ENCODE assay signal across 11 cellular contexts in the genomic region with DNA sequence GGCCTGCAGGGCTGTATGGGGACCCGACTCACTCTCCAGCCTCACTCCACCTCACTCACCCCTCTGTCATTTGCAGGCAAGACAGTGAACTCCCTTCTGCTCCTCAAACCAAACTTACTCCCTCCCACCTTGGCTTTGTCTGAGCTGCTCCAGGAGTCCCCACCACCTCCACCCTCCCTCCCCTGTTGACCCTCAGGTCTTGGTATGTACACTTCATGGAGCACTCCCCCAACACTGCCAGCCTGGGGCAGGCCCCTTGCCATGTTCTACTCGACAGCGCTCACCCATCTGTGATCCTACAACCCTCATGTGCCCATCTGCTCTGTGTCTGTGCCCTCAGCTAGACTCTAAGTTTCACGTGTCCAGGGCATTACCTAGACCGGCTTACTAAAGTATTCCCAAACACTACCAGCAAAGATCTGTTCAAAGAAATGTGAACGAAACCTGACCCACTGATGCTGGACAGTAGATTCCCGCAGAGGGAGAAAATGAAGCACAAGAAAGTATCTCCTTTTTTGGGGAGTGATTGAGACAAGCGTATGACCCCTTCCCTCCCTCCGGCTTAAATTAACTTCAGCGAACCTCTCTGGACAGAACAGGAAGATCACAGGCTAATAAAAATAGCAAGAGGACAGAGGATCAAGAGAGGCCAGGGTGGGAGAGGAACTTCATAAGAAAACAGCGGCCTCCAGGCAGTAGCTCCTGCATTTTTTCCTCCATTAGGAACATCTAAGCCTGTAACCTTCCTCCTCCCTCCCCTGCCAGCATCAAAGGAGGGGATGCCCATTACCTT.
DNase-seq lines count a peak whose midpoint lies in the region; ATAC-seq and TF ChIP-seq lines count a peak whose summit lies in the region.
"Had no signal": no experiment of that assay in that cellular context is flagged by ENCODE, and none has a peak within 500 bp of the region (broad histone marks: within the 10 kb centered on the region; RNA-seq: fewer than 3 reads in every experiment).

No MANE protein-coding gene starts in this region.

- H3K27me3 ChIP-seq in cardiac muscle cell (no peaks in the 10 kb centered on the region), smooth muscle cell (ENCODE audit: low read depth) (no peaks in the 10 kb centered on the region), osteoblast (ENCODE audit: insufficient read depth, low read length) (no peaks in the 10 kb centered on the region)
- H3K27me3 ChIP-seq: pancreas, SJSA1 had no signal

- no peak for TF ChIP-seq CTCF in cardiac muscle cell (IDR thresholded peaks at IDR 0.05; ENCODE audit: low read depth, low read length)
- no peak for TF ChIP-seq CTCF in smooth muscle cell (IDR thresholded peaks at IDR 0.05; ENCODE audit: borderline replicate concordance, insufficient read depth, poor library complexity, severe bottlenecking)
- no peak for TF ChIP-seq CTCF in osteoblast (IDR thresholded peaks at IDR 0.05; ENCODE audit: extremely low read depth, low read depth, low read length)

- H3K9me3 ChIP-seq in cardiac muscle cell (ENCODE audit: low read depth): no peaks in the 10 kb centered on the region
- H3K9me3 ChIP-seq in smooth muscle cell (replicated peaks; ENCODE audit: low read depth): no peaks in the 10 kb centered on the region
- no peaks in the 10 kb centered on the region for H3K9me3 ChIP-seq in osteoblast (ENCODE audit: low read depth, low read length)
- H3K9me3 ChIP-seq: pancreas, SJSA1 had no signal

- H3K4me3 ChIP-seq in cardiac muscle cell: no peak overlapping the region
- no peak overlapping the region for H3K4me3 ChIP-seq in smooth muscle cell
- no peak overlapping the region for H3K4me3 ChIP-seq in osteoblast (ENCODE audit: insufficient read depth, low read length)
- H3K4me3 ChIP-seq: pancreas, SJSA1 had no signal

- peak; percentile 36; the same call in 2 of the 3 replicates for ATAC-seq in SK-N-SH treated with all-trans-retinoic acid at 6 μM for 48 hours

- H3K79me2 ChIP-seq in smooth muscle cell (ENCODE audit: low read depth) (no peaks in the 10 kb centered on the region), osteoblast (ENCODE audit: insufficient read depth, low read length) (peaks cover 26% of the 10 kb centered on the region)

- H3K9ac ChIP-seq in smooth muscle cell (ENCODE audit: low read depth): no peak overlapping the region

- peak overlapping the region; percentile 40 for H3K4me2 ChIP-seq in smooth muscle cell
- H3K4me2 ChIP-seq in osteoblast (ENCODE audit: insufficient read depth, low read length): no peak overlapping the region

- H4K20me1 ChIP-seq in smooth muscle cell (ENCODE audit: low read depth): peaks cover 18% of the 10 kb centered on the region
- peaks cover 10% of the 10 kb centered on the region for H4K20me1 ChIP-seq in osteoblast (ENCODE audit: insufficient read depth, low read length)

- H3K4me1 ChIP-seq in cardiac muscle cell (ENCODE audit: low read depth): peaks cover 38% of the 10 kb centered on the region
- H3K4me1 ChIP-seq in smooth muscle cell (ENCODE audit: low read depth): peaks cover 6% of the 10 kb centered on the region
- H3K4me1 ChIP-seq in osteoblast (ENCODE audit: insufficient read depth, low read length): peaks cover 25% of the 10 kb centered on the region
- H3K4me1 ChIP-seq: pancreas had no signal

- H3K36me3 ChIP-seq in cardiac muscle cell: no peaks in the 10 kb centered on the region
- no peaks in the 10 kb centered on the region for H3K36me3 ChIP-seq in smooth muscle cell (ENCODE audit: low read depth)
- no peaks in the 10 kb centered on the region for H3K36me3 ChIP-seq in osteoblast (ENCODE audit: insufficient read depth, low read length)
- H3K36me3 ChIP-seq: pancreas had no signal

- peak; percentile 18 for DNase-seq in EH (ENCODE audit: low read depth)
- DNase-seq in cardiac muscle cell (ENCODE audit: low read depth in 1 of 2, low spot score in 1 of 2): peak in 1 of 2 donors; percentile 18
- no peak for DNase-seq in smooth muscle cell (lab: John Stamatoyannopoulos, UW; ENCODE audit: unreplicated experiment)
- no peak for DNase-seq in dermis blood vessel endothelial cell
- DNase-seq in SKM-1 (lab: John Stamatoyannopoulos, UW; ENCODE audit: unreplicated experiment): no peak
- no peak for DNase-seq in NCI-H2029 (lab: John Stamatoyannopoulos, UW)
- DNase-seq in osteoblast (ENCODE audit: insufficient read length, low spot score, missing footprints): no peak
- DNase-seq: NCI-H2081 treated with DMSO at 0.1 percent for 48 hours, pancreas had no signal

- H2AFZ ChIP-seq in smooth muscle cell (ENCODE audit: low read depth) (no peak overlapping the region), osteoblast (ENCODE audit: low read length) (no peak overlapping the region)

- 81% methylated on average over 11 of the region's 11 CpGs for whole genome bisulfite sequencing in smooth muscle cell (ENCODE audit: low lambda C conversion rate)

- H3K27ac ChIP-seq in cardiac muscle cell (peak overlapping the region; percentile 86), smooth muscle cell (ENCODE audit: low read depth) (no peak overlapping the region), osteoblast (ENCODE audit: low read depth, low read length) (no peak overlapping the region)
- H3K27ac ChIP-seq: pancreas had no signal

- no peaks in the 10 kb centered on the region for H3F3A ChIP-seq in smooth muscle cell (ENCODE audit: low read depth)

TF ChIP-seq in SK-N-SH treated with all-trans-retinoic acid at 6 μM for 48 hours, 23 proteins besides CTCF, POLR2A, EP300 and RAD21:
- TF ChIP-seq, protein P1, sequence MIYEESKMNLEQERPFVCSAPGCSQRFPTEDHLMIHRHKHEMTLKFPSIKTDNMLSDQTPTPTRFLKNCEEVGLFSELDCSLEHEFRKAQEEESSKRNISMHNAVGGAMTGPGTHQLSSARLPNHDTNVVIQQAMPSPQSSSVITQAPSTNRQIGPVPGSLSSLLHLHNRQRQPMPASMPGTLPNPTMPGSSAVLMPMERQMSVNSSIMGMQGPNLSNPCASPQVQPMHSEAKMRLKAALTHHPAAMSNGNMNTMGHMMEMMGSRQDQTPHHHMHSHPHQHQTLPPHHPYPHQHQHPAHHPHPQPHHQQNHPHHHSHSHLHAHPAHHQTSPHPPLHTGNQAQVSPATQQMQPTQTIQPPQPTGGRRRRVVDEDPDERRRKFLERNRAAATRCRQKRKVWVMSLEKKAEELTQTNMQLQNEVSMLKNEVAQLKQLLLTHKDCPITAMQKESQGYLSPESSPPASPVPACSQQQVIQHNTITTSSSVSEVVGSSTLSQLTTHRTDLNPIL (CRISPR knock-in tag; IDR thresholded peaks at IDR 0.05; ENCODE audit: low read depth): no peak
- TF ChIP-seq CSDC2 (CRISPR knock-in tag; IDR thresholded peaks at IDR 0.05) (no peak), RARB (CRISPR knock-in tag; IDR thresholded peaks at IDR 0.05) (no peak), OSR1 (CRISPR knock-in tag; IDR thresholded peaks at IDR 0.05) (no peak), ZC3H10 (CRISPR knock-in tag; IDR thresholded peaks at IDR 0.05) (no peak), PPARA (CRISPR knock-in tag; IDR thresholded peaks at IDR 0.05; ENCODE audit: borderline replicate concordance) (no peak), ZNF565 (CRISPR knock-in tag; conservative IDR thresholded peaks at IDR 0.05; ENCODE audit: low read depth) (no peak), TOX (CRISPR knock-in tag; IDR thresholded peaks at IDR 0.05; ENCODE audit: borderline replicate concordance) (no peak), ESRRG (CRISPR knock-in tag; IDR thresholded peaks at IDR 0.05) (no peak), ZFP3 (CRISPR knock-in tag; IDR thresholded peaks at IDR 0.05) (no peak), ARNTL (CRISPR knock-in tag; IDR thresholded peaks at IDR 0.05; ENCODE audit: borderline replicate concordance, low read depth) (no peak), GLIS3 (CRISPR knock-in tag; IDR thresholded peaks at IDR 0.05) (no peak), ISL1 (CRISPR knock-in tag; IDR thresholded peaks at IDR 0.05) (no peak)
- TF ChIP-seq, protein P2, sequence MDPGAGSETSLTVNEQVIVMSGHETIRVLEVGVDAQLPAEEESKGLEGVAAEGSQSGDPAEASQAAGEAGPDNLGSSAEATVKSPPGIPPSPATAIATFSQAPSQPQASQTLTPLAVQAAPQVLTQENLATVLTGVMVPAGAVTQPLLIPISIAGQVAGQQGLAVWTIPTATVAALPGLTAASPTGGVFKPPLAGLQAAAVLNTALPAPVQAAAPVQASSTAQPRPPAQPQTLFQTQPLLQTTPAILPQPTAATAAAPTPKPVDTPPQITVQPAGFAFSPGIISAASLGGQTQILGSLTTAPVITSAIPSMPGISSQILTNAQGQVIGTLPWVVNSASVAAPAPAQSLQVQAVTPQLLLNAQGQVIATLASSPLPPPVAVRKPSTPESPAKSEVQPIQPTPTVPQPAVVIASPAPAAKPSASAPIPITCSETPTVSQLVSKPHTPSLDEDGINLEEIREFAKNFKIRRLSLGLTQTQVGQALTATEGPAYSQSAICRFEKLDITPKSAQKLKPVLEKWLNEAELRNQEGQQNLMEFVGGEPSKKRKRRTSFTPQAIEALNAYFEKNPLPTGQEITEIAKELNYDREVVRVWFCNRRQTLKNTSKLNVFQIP (CRISPR knock-in tag; IDR thresholded peaks at IDR 0.05; ENCODE audit: borderline replicate concordance, low read depth): no peak
- TF ChIP-seq, protein P3, sequence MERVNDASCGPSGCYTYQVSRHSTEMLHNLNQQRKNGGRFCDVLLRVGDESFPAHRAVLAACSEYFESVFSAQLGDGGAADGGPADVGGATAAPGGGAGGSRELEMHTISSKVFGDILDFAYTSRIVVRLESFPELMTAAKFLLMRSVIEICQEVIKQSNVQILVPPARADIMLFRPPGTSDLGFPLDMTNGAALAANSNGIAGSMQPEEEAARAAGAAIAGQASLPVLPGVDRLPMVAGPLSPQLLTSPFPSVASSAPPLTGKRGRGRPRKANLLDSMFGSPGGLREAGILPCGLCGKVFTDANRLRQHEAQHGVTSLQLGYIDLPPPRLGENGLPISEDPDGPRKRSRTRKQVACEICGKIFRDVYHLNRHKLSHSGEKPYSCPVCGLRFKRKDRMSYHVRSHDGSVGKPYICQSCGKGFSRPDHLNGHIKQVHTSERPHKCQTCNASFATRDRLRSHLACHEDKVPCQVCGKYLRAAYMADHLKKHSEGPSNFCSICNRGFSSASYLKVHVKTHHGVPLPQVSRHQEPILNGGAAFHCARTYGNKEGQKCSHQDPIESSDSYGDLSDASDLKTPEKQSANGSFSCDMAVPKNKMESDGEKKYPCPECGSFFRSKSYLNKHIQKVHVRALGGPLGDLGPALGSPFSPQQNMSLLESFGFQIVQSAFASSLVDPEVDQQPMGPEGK (CRISPR knock-in tag; IDR thresholded peaks at IDR 0.05; ENCODE audit: borderline replicate concordance): no peak
